Comparison of ENCODE assay signal across 19 cellular contexts in the genomic region with DNA sequence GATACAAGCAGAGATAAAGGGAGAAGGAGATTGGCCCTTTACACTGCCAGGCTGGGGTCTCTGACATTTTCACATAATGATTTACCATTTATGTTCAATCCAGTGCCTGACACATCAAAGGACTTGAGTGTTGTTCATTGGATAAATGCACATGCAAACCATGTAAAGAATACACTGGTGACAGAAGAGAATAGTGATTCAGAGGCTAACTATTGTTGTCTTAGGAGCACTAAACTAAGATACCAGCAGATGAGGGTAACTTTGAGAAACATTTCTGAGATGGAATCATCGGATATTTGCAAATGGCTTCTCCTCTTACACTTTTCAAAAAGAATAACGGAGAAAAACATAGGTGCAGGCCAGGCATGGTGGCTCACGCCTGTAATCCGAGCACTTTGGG.
"Had no signal": no experiment of that assay in that cellular context is flagged by ENCODE, and none has a peak within 500 bp of the region (broad histone marks: within the 10 kb centered on the region; RNA-seq: fewer than 3 reads in every experiment).

No MANE protein-coding gene starts in this region.

- ATAC-seq: activated T-helper 17 cell treated with anti-CD3 and anti-CD28 coated beads, Interleukin-2, amount 50 U/mL, for 72 hours; body of pancreas; effector memory CD8-positive, alpha-beta T cell; left ventricle myocardium superior; natural killer cell treated with Interleukin-12 subunit alpha and Interleukin-12 subunit beta and Interleukin-15 and Interleukin-18, amount 100 ng/mL, for 72 hours; psoas muscle; stimulated activated naive CD8-positive, alpha-beta T cell treated with anti-CD3 and anti-CD28 coated beads, Interleukin-15, amount 100 ng/mL, for 72 hours; T-cell had no signal

- DNase-seq: activated CD4-positive, alpha-beta T cell treated with anti-CD3 and anti-CD28 coated beads for 48 hours; activated naive CD4-positive, alpha-beta T cell treated with anti-CD3 and anti-CD28 coated beads, Interleukin-2, amount 10 ng/mL, durations not matched to agents 7 days and 5 days; adrenal gland; body of pancreas; effector memory CD8-positive, alpha-beta T cell; foreskin melanocyte; head of caudate nucleus; islet precursor cell; left ventricle myocardium superior; mesenchymal stem cell; nucleus accumbens; psoas muscle; sigmoid colon; stimulated activated CD4-positive, alpha-beta T cell treated with anti-CD3 and anti-CD28 coated beads, Interleukin-4, amount 100 ng/mL, for 1 hour; stimulated activated naive CD8-positive, alpha-beta T cell treated with anti-CD3 and anti-CD28 coated beads, Interleukin-15, amount 100 ng/mL, for 72 hours; T-cell; testis had no signal

- H3K27ac ChIP-seq: adrenal gland, body of pancreas, psoas muscle, sigmoid colon, testis had no signal
